1 cellular context compared by ENCODE assay signal in the genomic region with DNA sequence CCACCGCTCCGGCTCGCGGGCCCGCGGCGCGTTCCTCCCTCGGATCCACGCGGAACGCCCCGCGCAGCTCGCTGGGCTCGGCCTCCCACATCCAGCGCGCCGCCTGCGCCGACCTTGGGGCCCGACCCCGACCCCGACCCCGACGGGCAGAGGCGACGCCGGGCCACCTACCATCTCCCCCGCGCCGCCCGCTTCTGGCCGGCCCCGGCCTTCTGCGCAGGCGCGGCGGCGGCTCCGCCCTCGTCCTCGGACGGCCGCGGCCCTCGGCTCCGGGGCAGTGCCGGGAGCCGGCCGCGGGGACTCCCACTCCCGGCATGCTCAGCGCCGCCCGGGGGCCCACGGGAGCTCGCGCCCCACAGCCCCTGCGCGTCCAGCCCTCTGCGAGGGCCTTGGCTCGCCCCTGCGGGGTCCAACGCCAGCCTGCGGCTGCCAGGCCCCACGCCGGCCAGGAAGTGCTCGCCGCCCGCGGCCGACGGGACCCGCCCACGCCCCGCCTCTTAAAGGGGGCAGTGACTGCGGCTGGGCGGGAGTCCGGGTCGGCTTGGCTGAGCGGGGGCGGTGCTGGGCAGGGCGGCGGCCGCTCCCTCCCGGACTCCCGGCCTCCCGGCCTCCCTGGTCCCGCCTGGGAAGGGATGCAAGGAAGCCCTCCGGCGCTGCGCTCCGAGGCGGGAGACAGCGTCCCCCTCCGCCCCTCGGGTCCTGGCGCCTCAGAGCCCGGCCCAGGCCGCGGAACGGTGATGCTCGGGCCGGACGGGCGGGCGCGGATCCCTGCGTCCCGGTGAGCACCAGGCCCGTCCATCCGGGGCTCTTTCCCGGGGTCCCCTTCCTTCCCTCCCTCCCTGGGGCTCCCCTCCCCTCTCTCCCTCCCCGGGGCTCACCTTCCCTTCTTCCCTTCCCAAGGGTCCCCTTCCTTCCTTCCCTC.
TF ChIP-seq lines count a peak whose summit lies in the region.

A gene (minus strand): TSS at position 216 of the 922 bp plus-strand sequence. CDS start 42 bp downstream, at position 174.

TF ChIP-seq in HepG2, 621 proteins besides CTCF, POLR2A, EP300 and RAD21 (continued from another document and continues in another):
- TF ChIP-seq, protein P1, sequence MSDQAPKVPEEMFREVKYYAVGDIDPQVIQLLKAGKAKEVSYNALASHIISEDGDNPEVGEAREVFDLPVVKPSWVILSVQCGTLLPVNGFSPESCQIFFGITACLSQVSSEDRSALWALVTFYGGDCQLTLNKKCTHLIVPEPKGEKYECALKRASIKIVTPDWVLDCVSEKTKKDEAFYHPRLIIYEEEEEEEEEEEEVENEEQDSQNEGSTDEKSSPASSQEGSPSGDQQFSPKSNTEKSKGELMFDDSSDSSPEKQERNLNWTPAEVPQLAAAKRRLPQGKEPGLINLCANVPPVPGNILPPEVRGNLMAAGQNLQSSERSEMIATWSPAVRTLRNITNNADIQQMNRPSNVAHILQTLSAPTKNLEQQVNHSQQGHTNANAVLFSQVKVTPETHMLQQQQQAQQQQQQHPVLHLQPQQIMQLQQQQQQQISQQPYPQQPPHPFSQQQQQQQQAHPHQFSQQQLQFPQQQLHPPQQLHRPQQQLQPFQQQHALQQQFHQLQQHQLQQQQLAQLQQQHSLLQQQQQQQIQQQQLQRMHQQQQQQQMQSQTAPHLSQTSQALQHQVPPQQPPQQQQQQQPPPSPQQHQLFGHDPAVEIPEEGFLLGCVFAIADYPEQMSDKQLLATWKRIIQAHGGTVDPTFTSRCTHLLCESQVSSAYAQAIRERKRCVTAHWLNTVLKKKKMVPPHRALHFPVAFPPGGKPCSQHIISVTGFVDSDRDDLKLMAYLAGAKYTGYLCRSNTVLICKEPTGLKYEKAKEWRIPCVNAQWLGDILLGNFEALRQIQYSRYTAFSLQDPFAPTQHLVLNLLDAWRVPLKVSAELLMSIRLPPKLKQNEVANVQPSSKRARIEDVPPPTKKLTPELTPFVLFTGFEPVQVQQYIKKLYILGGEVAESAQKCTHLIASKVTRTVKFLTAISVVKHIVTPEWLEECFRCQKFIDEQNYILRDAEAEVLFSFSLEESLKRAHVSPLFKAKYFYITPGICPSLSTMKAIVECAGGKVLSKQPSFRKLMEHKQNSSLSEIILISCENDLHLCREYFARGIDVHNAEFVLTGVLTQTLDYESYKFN (CRISPR knock-in tag; conservative IDR thresholded peaks at IDR 0.05), result 0 out of 2 replicates have a peak, but pooled peaks have one; percentile 17
- no peak for TF ChIP-seq HNRNPL (IDR thresholded peaks at IDR 0.05; ENCODE audit: low read depth, low read length)
- TF ChIP-seq ZNF44 (CRISPR knock-in tag; IDR thresholded peaks at IDR 0.05), result 0 out of 2 replicates have a peak, but pooled peaks have one; percentile 23
- no peak for TF ChIP-seq SIX1 (CRISPR knock-in tag; IDR thresholded peaks at IDR 0.05; ENCODE audit: borderline replicate concordance)
- no peak for TF ChIP-seq HOXA7 (CRISPR knock-in tag; IDR thresholded peaks at IDR 0.05)
- TF ChIP-seq SIN3A (IDR thresholded peaks at IDR 0.05; ENCODE audit: borderline replicate concordance, low read depth, low read length), result no peak; the same call in 1 of the 2 replicates
- TF ChIP-seq ZNF883 (CRISPR knock-in tag; IDR thresholded peaks at IDR 0.05; ENCODE audit: not compliant biosample characterization), result no peak
- TF ChIP-seq FOXM1 (CRISPR knock-in tag; IDR thresholded peaks at IDR 0.05), result no peak
- TF ChIP-seq TCF12 (IDR thresholded peaks at IDR 0.05), result no peak
- TF ChIP-seq TCF12 (CRISPR knock-in tag; IDR thresholded peaks at IDR 0.05), result no peak; the same call in 1 of the 2 replicates
- TF ChIP-seq, protein P2, sequence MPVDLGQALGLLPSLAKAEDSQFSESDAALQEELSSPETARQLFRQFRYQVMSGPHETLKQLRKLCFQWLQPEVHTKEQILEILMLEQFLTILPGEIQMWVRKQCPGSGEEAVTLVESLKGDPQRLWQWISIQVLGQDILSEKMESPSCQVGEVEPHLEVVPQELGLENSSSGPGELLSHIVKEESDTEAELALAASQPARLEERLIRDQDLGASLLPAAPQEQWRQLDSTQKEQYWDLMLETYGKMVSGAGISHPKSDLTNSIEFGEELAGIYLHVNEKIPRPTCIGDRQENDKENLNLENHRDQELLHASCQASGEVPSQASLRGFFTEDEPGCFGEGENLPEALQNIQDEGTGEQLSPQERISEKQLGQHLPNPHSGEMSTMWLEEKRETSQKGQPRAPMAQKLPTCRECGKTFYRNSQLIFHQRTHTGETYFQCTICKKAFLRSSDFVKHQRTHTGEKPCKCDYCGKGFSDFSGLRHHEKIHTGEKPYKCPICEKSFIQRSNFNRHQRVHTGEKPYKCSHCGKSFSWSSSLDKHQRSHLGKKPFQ (CRISPR knock-in tag; IDR thresholded peaks at IDR 0.05; ENCODE audit: insufficient replicate concordance), result no peak
- TF ChIP-seq, protein P3, sequence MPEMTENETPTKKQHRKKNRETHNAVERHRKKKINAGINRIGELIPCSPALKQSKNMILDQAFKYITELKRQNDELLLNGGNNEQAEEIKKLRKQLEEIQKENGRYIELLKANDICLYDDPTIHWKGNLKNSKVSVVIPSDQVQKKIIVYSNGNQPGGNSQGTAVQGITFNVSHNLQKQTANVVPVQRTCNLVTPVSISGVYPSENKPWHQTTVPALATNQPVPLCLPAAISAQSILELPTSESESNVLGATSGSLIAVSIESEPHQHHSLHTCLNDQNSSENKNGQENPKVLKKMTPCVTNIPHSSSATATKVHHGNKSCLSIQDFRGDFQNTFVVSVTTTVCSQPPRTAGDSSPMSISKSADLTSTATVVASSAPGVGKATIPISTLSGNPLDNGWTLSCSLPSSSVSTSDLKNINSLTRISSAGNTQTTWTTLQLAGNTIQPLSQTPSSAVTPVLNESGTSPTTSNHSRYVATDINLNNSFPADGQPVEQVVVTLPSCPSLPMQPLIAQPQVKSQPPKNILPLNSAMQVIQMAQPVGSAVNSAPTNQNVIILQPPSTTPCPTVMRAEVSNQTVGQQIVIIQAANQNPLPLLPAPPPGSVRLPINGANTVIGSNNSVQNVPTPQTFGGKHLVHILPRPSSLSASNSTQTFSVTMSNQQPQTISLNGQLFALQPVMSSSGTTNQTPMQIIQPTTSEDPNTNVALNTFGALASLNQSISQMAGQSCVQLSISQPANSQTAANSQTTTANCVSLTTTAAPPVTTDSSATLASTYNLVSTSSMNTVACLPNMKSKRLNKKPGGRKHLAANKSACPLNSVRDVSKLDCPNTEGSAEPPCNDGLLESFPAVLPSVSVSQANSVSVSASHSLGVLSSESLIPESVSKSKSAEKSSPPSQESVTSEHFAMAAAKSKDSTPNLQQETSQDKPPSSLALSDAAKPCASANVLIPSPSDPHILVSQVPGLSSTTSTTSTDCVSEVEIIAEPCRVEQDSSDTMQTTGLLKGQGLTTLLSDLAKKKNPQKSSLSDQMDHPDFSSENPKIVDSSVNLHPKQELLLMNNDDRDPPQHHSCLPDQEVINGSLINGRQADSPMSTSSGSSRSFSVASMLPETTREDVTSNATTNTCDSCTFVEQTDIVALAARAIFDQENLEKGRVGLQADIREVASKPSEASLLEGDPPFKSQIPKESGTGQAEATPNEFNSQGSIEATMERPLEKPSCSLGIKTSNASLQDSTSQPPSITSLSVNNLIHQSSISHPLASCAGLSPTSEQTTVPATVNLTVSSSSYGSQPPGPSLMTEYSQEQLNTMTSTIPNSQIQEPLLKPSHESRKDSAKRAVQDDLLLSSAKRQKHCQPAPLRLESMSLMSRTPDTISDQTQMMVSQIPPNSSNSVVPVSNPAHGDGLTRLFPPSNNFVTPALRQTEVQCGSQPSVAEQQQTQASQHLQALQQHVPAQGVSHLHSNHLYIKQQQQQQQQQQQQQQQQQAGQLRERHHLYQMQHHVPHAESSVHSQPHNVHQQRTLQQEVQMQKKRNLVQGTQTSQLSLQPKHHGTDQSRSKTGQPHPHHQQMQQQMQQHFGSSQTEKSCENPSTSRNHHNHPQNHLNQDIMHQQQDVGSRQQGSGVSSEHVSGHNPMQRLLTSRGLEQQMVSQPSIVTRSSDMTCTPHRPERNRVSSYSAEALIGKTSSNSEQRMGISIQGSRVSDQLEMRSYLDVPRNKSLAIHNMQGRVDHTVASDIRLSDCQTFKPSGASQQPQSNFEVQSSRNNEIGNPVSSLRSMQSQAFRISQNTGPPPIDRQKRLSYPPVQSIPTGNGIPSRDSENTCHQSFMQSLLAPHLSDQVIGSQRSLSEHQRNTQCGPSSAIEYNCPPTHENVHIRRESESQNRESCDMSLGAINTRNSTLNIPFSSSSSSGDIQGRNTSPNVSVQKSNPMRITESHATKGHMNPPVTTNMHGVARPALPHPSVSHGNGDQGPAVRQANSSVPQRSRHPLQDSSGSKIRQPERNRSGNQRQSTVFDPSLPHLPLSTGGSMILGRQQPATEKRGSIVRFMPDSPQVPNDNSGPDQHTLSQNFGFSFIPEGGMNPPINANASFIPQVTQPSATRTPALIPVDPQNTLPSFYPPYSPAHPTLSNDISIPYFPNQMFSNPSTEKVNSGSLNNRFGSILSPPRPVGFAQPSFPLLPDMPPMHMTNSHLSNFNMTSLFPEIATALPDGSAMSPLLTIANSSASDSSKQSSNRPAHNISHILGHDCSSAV (CRISPR knock-in tag; IDR thresholded peaks at IDR 0.05; ENCODE audit: borderline replicate concordance), result no peak
- TF ChIP-seq CBFB (CRISPR knock-in tag; IDR thresholded peaks at IDR 0.05), result 0 out of 2 replicates have a peak, but pooled peaks have one; percentile 26
- TF ChIP-seq ZBTB21 (CRISPR knock-in tag; IDR thresholded peaks at IDR 0.05), result no peak
- no peak for TF ChIP-seq ZBTB3 (CRISPR knock-in tag; IDR thresholded peaks at IDR 0.05; ENCODE audit: borderline replicate concordance, low read depth)
- TF ChIP-seq, protein P4, sequence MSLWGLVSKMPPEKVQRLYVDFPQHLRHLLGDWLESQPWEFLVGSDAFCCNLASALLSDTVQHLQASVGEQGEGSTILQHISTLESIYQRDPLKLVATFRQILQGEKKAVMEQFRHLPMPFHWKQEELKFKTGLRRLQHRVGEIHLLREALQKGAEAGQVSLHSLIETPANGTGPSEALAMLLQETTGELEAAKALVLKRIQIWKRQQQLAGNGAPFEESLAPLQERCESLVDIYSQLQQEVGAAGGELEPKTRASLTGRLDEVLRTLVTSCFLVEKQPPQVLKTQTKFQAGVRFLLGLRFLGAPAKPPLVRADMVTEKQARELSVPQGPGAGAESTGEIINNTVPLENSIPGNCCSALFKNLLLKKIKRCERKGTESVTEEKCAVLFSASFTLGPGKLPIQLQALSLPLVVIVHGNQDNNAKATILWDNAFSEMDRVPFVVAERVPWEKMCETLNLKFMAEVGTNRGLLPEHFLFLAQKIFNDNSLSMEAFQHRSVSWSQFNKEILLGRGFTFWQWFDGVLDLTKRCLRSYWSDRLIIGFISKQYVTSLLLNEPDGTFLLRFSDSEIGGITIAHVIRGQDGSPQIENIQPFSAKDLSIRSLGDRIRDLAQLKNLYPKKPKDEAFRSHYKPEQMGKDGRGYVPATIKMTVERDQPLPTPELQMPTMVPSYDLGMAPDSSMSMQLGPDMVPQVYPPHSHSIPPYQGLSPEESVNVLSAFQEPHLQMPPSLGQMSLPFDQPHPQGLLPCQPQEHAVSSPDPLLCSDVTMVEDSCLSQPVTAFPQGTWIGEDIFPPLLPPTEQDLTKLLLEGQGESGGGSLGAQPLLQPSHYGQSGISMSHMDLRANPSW (CRISPR knock-in tag; IDR thresholded peaks at IDR 0.05; ENCODE audit: borderline replicate concordance), result no peak
- TF ChIP-seq NR2C2 (CRISPR knock-in tag; IDR thresholded peaks at IDR 0.05; ENCODE audit: borderline replicate concordance), result peak; percentile 63; the same call in 1 of the 2 replicates
- TF ChIP-seq, protein P5, sequence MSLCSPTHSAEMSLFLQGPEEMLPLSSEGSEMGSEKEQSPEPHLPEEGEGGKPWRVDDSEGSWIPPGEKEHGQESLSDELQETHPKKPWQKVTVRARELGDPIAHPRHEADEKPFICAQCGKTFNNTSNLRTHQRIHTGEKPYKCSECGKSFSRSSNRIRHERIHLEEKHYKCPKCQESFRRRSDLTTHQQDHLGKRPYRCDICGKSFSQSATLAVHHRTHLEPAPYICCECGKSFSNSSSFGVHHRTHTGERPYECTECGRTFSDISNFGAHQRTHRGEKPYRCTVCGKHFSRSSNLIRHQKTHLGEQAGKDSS (CRISPR knock-in tag; IDR thresholded peaks at IDR 0.05; ENCODE audit: borderline replicate concordance, low read depth), result no peak; the same call in 1 of the 2 replicates
- no peak for TF ChIP-seq ZNF577 (CRISPR knock-in tag; IDR thresholded peaks at IDR 0.05; ENCODE audit: borderline replicate concordance, low read depth)
- TF ChIP-seq, protein P6, sequence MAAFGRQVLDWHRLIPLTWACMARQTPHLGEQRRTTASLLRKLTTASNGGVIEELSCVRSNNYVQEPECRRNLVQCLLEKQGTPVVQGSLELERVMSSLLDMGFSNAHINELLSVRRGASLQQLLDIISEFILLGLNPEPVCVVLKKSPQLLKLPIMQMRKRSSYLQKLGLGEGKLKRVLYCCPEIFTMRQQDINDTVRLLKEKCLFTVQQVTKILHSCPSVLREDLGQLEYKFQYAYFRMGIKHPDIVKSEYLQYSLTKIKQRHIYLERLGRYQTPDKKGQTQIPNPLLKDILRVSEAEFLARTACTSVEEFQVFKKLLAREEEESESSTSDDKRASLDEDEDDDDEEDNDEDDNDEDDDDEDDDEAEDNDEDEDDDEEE (CRISPR knock-in tag; IDR thresholded peaks at IDR 0.05), result no peak; the same call in 1 of the 2 replicates
- TF ChIP-seq STAT5B (CRISPR knock-in tag; IDR thresholded peaks at IDR 0.05), result no peak
- no peak for TF ChIP-seq ATM (IDR thresholded peaks at IDR 0.05; ENCODE audit: borderline replicate concordance)
- peak; percentile 43 for TF ChIP-seq ZMAT3 (CRISPR knock-in tag; conservative IDR thresholded peaks at IDR 0.05)
- no peak for TF ChIP-seq RORA (CRISPR knock-in tag; IDR thresholded peaks at IDR 0.05)
- TF ChIP-seq, protein P7, sequence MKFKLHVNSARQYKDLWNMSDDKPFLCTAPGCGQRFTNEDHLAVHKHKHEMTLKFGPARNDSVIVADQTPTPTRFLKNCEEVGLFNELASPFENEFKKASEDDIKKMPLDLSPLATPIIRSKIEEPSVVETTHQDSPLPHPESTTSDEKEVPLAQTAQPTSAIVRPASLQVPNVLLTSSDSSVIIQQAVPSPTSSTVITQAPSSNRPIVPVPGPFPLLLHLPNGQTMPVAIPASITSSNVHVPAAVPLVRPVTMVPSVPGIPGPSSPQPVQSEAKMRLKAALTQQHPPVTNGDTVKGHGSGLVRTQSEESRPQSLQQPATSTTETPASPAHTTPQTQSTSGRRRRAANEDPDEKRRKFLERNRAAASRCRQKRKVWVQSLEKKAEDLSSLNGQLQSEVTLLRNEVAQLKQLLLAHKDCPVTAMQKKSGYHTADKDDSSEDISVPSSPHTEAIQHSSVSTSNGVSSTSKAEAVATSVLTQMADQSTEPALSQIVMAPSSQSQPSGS (CRISPR knock-in tag; IDR thresholded peaks at IDR 0.05), result 0 out of 2 replicates have a peak, but pooled peaks have one; percentile 55
- TF ChIP-seq, protein P8, sequence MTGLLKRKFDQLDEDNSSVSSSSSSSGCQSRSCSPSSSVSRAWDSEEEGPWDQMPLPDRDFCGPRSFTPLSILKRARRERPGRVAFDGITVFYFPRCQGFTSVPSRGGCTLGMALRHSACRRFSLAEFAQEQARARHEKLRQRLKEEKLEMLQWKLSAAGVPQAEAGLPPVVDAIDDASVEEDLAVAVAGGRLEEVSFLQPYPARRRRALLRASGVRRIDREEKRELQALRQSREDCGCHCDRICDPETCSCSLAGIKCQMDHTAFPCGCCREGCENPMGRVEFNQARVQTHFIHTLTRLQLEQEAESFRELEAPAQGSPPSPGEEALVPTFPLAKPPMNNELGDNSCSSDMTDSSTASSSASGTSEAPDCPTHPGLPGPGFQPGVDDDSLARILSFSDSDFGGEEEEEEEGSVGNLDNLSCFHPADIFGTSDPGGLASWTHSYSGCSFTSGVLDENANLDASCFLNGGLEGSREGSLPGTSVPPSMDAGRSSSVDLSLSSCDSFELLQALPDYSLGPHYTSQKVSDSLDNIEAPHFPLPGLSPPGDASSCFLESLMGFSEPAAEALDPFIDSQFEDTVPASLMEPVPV (CRISPR knock-in tag; IDR thresholded peaks at IDR 0.05), result 0 out of 2 replicates have a peak, but pooled peaks have one; percentile 10
- TF ChIP-seq NFIC (IDR thresholded peaks at IDR 0.05; ENCODE audit: low read length), result no peak
